ENCODE assay signal across 6 cellular contexts in the genomic region with DNA sequence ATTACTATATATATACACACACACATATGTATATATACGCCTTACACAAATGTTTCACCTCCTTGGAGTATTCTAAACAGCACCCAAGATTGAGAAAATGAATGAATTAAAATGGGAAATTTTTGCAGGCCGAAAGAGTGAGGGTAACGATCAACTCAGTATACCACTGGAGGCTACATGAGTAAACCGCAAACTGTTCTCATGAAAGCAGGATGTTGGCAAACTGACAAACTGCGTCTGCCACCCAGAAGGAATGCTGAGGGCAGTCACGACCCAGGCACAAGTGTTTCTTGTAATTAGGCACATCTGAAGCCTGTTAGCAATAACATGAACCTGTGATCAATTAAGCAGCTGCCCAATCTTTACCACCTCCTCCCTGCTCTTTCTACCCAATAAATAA.
DNase-seq lines count a peak whose midpoint lies in the region; TF ChIP-seq lines count a peak whose summit lies in the region.
"Not testable (repeated sequence)": the region's sequence is repeated elsewhere in the genome, so short reads cannot be mapped to it uniquely, and the experiment has no call there.

No MANE protein-coding gene starts in this region.

- not testable (repeated sequence) for H3K27me3 ChIP-seq in adipocyte (replicated peaks; ENCODE audit: control insufficient read depth, insufficient read depth, low read length)

- H3K4me1 ChIP-seq in adipocyte (ENCODE audit: control insufficient read depth, insufficient read depth, low read length), result not testable (repeated sequence)

- not testable (repeated sequence) for H3K4me3 ChIP-seq in adipocyte (ENCODE audit: low read length); choroid plexus epithelial cell (ENCODE audit: low read depth, low read length)

- not testable (repeated sequence) for H3K36me3 ChIP-seq in adipocyte (ENCODE audit: control insufficient read depth, insufficient read depth, low read length, severe bottlenecking)

- not testable (repeated sequence) for H3K9ac ChIP-seq in adipocyte (ENCODE audit: low read length)

- not testable (repeated sequence) for H3K9me3 ChIP-seq in adipocyte (ENCODE audit: control insufficient read depth, low read length)

- DNase-seq in EH (ENCODE audit: low read depth), result peak; percentile 67
- peak; percentile 38 for DNase-seq in ELR (ENCODE audit: low read depth)
- DNase-seq in HT1080 (ENCODE audit: low read depth), result peak; percentile 29
- peak; percentile 15 for DNase-seq in adipocyte (ENCODE audit: low read depth)
- peak; percentile 11 for DNase-seq in choroid plexus epithelial cell (ENCODE audit: low read depth)
- DNase-seq in foreskin melanocyte, result peak; percentile 16

- not testable (repeated sequence) for TF ChIP-seq CTCF in choroid plexus epithelial cell (conservative IDR thresholded peaks at IDR 0.05; ENCODE audit: low read depth, low read length)

Comparison
In these comparisons a context has a peak if more than half of its experiments do, and no peak if none do; other contexts are left out.
1. DNase-seq: peak in every context shown above with its lines; median percentile 67 in EH; 38 in ELR; 29 in HT1080; 16 in foreskin melanocyte; 15 in adipocyte; 11 in choroid plexus epithelial cell.